21 cellular contexts compared by ENCODE assay signal in genomic region chr13:60514891-60515290, GRCh38.
DNase-seq lines count a peak whose midpoint lies in the region; ATAC-seq and TF ChIP-seq lines count a peak whose summit lies in the region.
"Had no signal": no experiment of that assay in that cellular context is flagged by ENCODE, and none has a peak within 500 bp of the region (broad histone marks: within the 10 kb centered on the region; RNA-seq: fewer than 3 reads in every experiment).

No MANE protein-coding gene starts in this region.

- H3K9me3 Mint-ChIP-seq in stimulated activated memory B cell treated with anti-CD40 and anti-IgM and Interleukin-4, amounts not matched to agents 10 μg/mL and 1 μg/mL and 100 μg/mL, for 72 hours = peaks cover 4% of the 10 kb centered on the region

- no peaks in the 10 kb centered on the region for H3K9me3 ChIP-seq in adipocyte (ENCODE audit: control insufficient read depth, low read length)
- no peaks in the 10 kb centered on the region for H3K9me3 ChIP-seq in body of pancreas
- H3K9me3 ChIP-seq: A549 had no signal

- no peak overlapping the region for H3K27ac Mint-ChIP-seq in stimulated activated memory B cell treated with anti-CD40 and anti-IgM and Interleukin-4, amounts not matched to agents 10 μg/mL and 1 μg/mL and 100 μg/mL, for 72 hours
- H3K27ac Mint-ChIP-seq: CD4-positive, alpha-beta memory T cell; GM23338; H9 had no signal

- H3K4me1 Mint-ChIP-seq in stimulated activated memory B cell treated with anti-CD40 and anti-IgM and Interleukin-4, amounts not matched to agents 10 μg/mL and 1 μg/mL and 100 μg/mL, for 72 hours = no peaks in the 10 kb centered on the region

- 92 to 100% methylated on average over 1 of the region's 1 CpG for WGBS in body of pancreas, 2 donors

- H3K4me1 ChIP-seq in adipocyte (ENCODE audit: control insufficient read depth, insufficient read depth, low read length) = no peaks in the 10 kb centered on the region
- H3K4me1 ChIP-seq in body of pancreas = no peaks in the 10 kb centered on the region

- DNase-seq in AG10803 (ENCODE audit: low read depth) (peak; percentile 38), GM03348 (ENCODE audit: low spot score) (peak; percentile 7), adipocyte (ENCODE audit: low read depth) (peak; percentile 60), fibroblast of peridontal ligament (ENCODE audit: extremely low read depth) (peak; percentile 4), body of pancreas (no peak), OCI-M2 (lab: John Stamatoyannopoulos, UW; ENCODE audit: unreplicated experiment) (no peak)
- DNase-seq: 8988T; ACHN; C1 segment of cervical spinal cord; Calu3; CD4-positive, alpha-beta memory T cell; COR-L47; DMS53; DMS79 treated with DMSO at 0.1 percent for 48 hours; H9 had no signal

- H3K9ac ChIP-seq in adipocyte (ENCODE audit: low read length) = no peak overlapping the region

- H3K36me3 Mint-ChIP-seq in stimulated activated memory B cell treated with anti-CD40 and anti-IgM and Interleukin-4, amounts not matched to agents 10 μg/mL and 1 μg/mL and 100 μg/mL, for 72 hours = peaks cover 66% of the 10 kb centered on the region

- no peak overlapping the region for H3K27ac ChIP-seq in body of pancreas
- H3K27ac ChIP-seq: A549 had no signal

- ATAC-seq in body of pancreas = no peak
- no peak for ATAC-seq in stimulated activated memory B cell treated with anti-CD40 and anti-IgM and Interleukin-4, amounts not matched to agents 10 μg/mL and 1 μg/mL and 100 μg/mL, for 72 hours
- ATAC-seq in HG03442 (IDR thresholded peaks at IDR 0.05; ENCODE audit: unreplicated experiment) = no peak
- ATAC-seq: A549, GM12878, GM23338, HCT116 had no signal

- no peaks in the 10 kb centered on the region for H3K27me3 ChIP-seq in adipocyte (replicated peaks; ENCODE audit: control insufficient read depth, insufficient read depth, low read length)
- no peaks in the 10 kb centered on the region for H3K27me3 ChIP-seq in body of pancreas

- H3K27me3 Mint-ChIP-seq in stimulated activated memory B cell treated with anti-CD40 and anti-IgM and Interleukin-4, amounts not matched to agents 10 μg/mL and 1 μg/mL and 100 μg/mL, for 72 hours = no peaks in the 10 kb centered on the region
- H3K27me3 Mint-ChIP-seq: CD4-positive, alpha-beta memory T cell had no signal

- no peak for TF ChIP-seq CTCF in AG10803 (conservative IDR thresholded peaks at IDR 0.05; ENCODE audit: low read length)
- TF ChIP-seq CTCF in body of pancreas (IDR thresholded peaks at IDR 0.05) = no peak

- H3K4me3 ChIP-seq in AG10803 (ENCODE audit: low read length) = no peak overlapping the region
- H3K4me3 ChIP-seq in adipocyte (ENCODE audit: low read length) = no peak overlapping the region
- H3K4me3 ChIP-seq in body of pancreas = no peak overlapping the region
- H3K4me3 ChIP-seq: A549, GM12878, GM23338 had no signal

- peaks cover 11% of the 10 kb centered on the region for H3K36me3 ChIP-seq in adipocyte (ENCODE audit: control insufficient read depth, insufficient read depth, low read length, severe bottlenecking)
- peaks cover 0 to 8% of the 10 kb centered on the region in 2 donors for H3K36me3 ChIP-seq in body of pancreas (replicated peaks in 1 of 2; ENCODE audit: insufficient read depth in 1 of 2, low read depth in 2 of 2)

- no peak overlapping the region for H3K4me3 Mint-ChIP-seq in stimulated activated memory B cell treated with anti-CD40 and anti-IgM and Interleukin-4, amounts not matched to agents 10 μg/mL and 1 μg/mL and 100 μg/mL, for 72 hours
- H3K4me3 Mint-ChIP-seq: CD4-positive, alpha-beta memory T cell; GM23338; H9 had no signal

- TF ChIP-seq POLR2A in body of pancreas (IDR thresholded peaks at IDR 0.05) = no peak

- intact Hi-C loops in body of pancreas (cut with DNase I) = no loop called here

Comparison
In these comparisons a context has a peak if more than half of its experiments do, and no peak if none do; other contexts are left out.
1. DNase-seq: peak in AG10803 (single experiment), GM03348 (single experiment), adipocyte (single experiment) and fibroblast of peridontal ligament (single experiment); none in body of pancreas (0 of 4) and OCI-M2 (single experiment).